Comparison of ENCODE assay signal across 8 cellular contexts in genomic region chr2:105398522-105399206, GRCh38. TPM values are rescaled to one million over a fixed set of nuclear protein-coding genes. Genes with fewer than 3 reads are reported as not detected.
DNase-seq lines count a peak whose midpoint lies in the region; ATAC-seq and TF ChIP-seq lines count a peak whose summit lies in the region.

TSS of gene FHL2 (minus strand) at chr2:105399051. CDS start at chr2:105386516, 12,535 bp downstream.

- H3K27ac ChIP-seq in 22Rv1 = no peak within 1 kb of the TSS

- TF ChIP-seq CTCF in 22Rv1 (IDR thresholded peaks at IDR 0.05) (peak; percentile 80), lower leg skin (IDR thresholded peaks at IDR 0.05) (no peak)

- intact Hi-C loops in lower leg skin (cut with DNase I; ENCODE audit: low total_unique reads) = no loop called here

- no peak for TF ChIP-seq POLR2A in lower leg skin (IDR thresholded peaks at IDR 0.05)

- ATAC-seq in GM18508 (IDR thresholded peaks at IDR 0.05; ENCODE audit: insufficient read depth, unreplicated experiment) = peak; percentile 62
- peak; percentile 100 for ATAC-seq in HG02973 (IDR thresholded peaks at IDR 0.05; ENCODE audit: unreplicated experiment)

- 1 to 2% methylated on average over 25 to 61 of the region's 61 CpGs for WGBS in lower leg skin, 2 donors

- H3K4me3 ChIP-seq in lower leg skin (ENCODE audit: low read depth, poor library complexity, severe bottlenecking) = peak within 1 kb of the TSS; percentile 91

- DNase-seq in NCI-H2227 (lab: John Stamatoyannopoulos, UW; ENCODE audit: unreplicated experiment) (peak; percentile 63), dermis microvascular lymphatic vessel endothelial cell (ENCODE audit: low read depth in 2 of 2) (peak; percentile 60 to 87), lower leg skin (ENCODE audit: low spot score in 2 of 2) (peak in 1 of 2 donors; percentile 94)
- peak; percentile 49 to 53 for DNase-seq in activated CD4-positive, alpha-beta T cell treated with anti-CD3 and anti-CD28 coated beads, Interleukin-2, amount 50 U/mL, for 24 hours (ENCODE audit: low read depth in 1 of 2, low spot score in 1 of 2)
- peak; percentile 43 to 69 (median 45) for DNase-seq in stimulated activated CD4-positive, alpha-beta T cell treated with anti-CD3 and anti-CD28 coated beads, TNF-alpha, amount 100 ng/mL, for 24 hours (ENCODE audit: low read depth in 3 of 3)

RNA-seq across cellular contexts. Expression of gene FHL2, which starts in this region (rescaled TPM):
- 21.3 and 33.0 TPM in 2 replicates for total RNA-seq in dermis microvascular lymphatic vessel endothelial cell
- total RNA-seq in lower leg skin = 10 to 100 TPM; 48.3 to 67.3 (median 49.3) TPM
